In genomic region chr18:75330308-75330707, GRCh38 we compare ENCODE assay signal across 27 cellular contexts.
"Had no signal": no experiment of that assay in that cellular context is flagged by ENCODE, and none has a peak within 500 bp of the region (broad histone marks: within the 10 kb centered on the region; RNA-seq: fewer than 3 reads in every experiment).

No MANE protein-coding gene starts in this region.

- ATAC-seq: effector memory CD8-positive, alpha-beta T cell; gastrocnemius medialis; heart right ventricle; left cardiac atrium; left lung; left ventricle myocardium superior; lower lobe of right lung had no signal

- H3K9me3 ChIP-seq: colonic mucosa, esophagus squamous epithelium had no signal

- H3K4me1 ChIP-seq: colonic mucosa, esophagus squamous epithelium, gastrocnemius medialis, heart right ventricle, left lung, lower lobe of right lung had no signal

- H3K4me3 Mint-ChIP-seq: dendritic cell treated with granulocyte-macrophage colony-stimulating factor and Interleukin-4, amounts not matched to agents 40 ng/mL and 50 ng/mL, for 4 days; effector memory CD8-positive, alpha-beta T cell; endodermal cell; mesothelial cell of epicardium; naive B cell had no signal

- H3K36me3 ChIP-seq: colonic mucosa, esophagus squamous epithelium, gastrocnemius medialis, heart right ventricle, left lung, lower lobe of right lung had no signal

- H3K27ac ChIP-seq: colonic mucosa, epithelial cell of prostate, esophagus squamous epithelium, gastrocnemius medialis, heart right ventricle, left lung, lower lobe of right lung had no signal

- H3K4me1 Mint-ChIP-seq: endodermal cell, mesothelial cell of epicardium, naive B cell had no signal

- H3K27me3 Mint-ChIP-seq: naive B cell had no signal

- H3K27me3 ChIP-seq: colonic mucosa, esophagus squamous epithelium, gastrocnemius medialis, heart right ventricle, left lung had no signal

- H3K27ac Mint-ChIP-seq: dendritic cell treated with granulocyte-macrophage colony-stimulating factor and Interleukin-4, amounts not matched to agents 40 ng/mL and 50 ng/mL, for 4 days; effector memory CD8-positive, alpha-beta T cell; endodermal cell; mesothelial cell of epicardium had no signal

- H3K4me3 ChIP-seq: colonic mucosa, esophagus squamous epithelium, gastrocnemius medialis, heart right ventricle, left lung, lower lobe of right lung, mucosa of descending colon had no signal

- FAIRE-seq: endometrium, islet of Langerhans, keratinocyte had no signal

- DNase-seq: colonic mucosa; cortex of kidney; effector CD8-positive, alpha-beta T cell; effector memory CD8-positive, alpha-beta T cell; endodermal cell; erythroblast; esophagus squamous epithelium; foreskin fibroblast; foreskin melanocyte; gastrocnemius medialis; glutamatergic neuron; head of caudate nucleus; heart right ventricle; hippocampal formation; left cardiac atrium; left lung; left ventricle myocardium superior; lower lobe of right lung; mesenchymal stem cell; mucosa of descending colon; naive B cell had no signal
